Comparison of ENCODE assay signal across 1 cellular context in genomic region chr13:79749985-79750551, GRCh38.
A peak's percentile ranks its signal among the peaks of the same experiment; 100 is the strongest.
TF ChIP-seq lines count a peak whose summit lies in the region.

No MANE protein-coding gene starts in this region.

TF ChIP-seq in SK-N-SH, 30 proteins besides CTCF, POLR2A, EP300 and RAD21 (continued from another document):
- TF ChIP-seq USF2 (IDR thresholded peaks at IDR 0.05; ENCODE audit: borderline replicate concordance, low read depth, low read length) (no peak), ELF1 (IDR thresholded peaks at IDR 0.05) (peak; percentile 30; the same call in 1 of the 2 replicates), FOXJ3 (CRISPR knock-in tag; IDR thresholded peaks at IDR 0.05) (no peak), EZH2phosphoT487 (IDR thresholded peaks at IDR 0.05; ENCODE audit: borderline replicate concordance, low read depth) (no peak), MAX (IDR thresholded peaks at IDR 0.05; ENCODE audit: low read depth) (no peak), POLR2AphosphoS5 (IDR thresholded peaks at IDR 0.05; ENCODE audit: low read depth, low read length) (peak; percentile 42; the same call in 1 of the 2 replicates), CHD2 (IDR thresholded peaks at IDR 0.05; ENCODE audit: low read length, partially characterized antibody) (no peak), YY1 (IDR thresholded peaks at IDR 0.05; ENCODE audit: low read depth) (0 out of 2 replicates have a peak, but pooled peaks have one; percentile 39), JUND (IDR thresholded peaks at IDR 0.05) (peak; percentile 70), SMC3 (IDR thresholded peaks at IDR 0.05; ENCODE audit: low read depth, low read length) (no peak), RFX5 (IDR thresholded peaks at IDR 0.05; ENCODE audit: low read length) (no peak), GATA2 (CRISPR knock-in tag; IDR thresholded peaks at IDR 0.05) (no peak), TAF1 (IDR thresholded peaks at IDR 0.05; ENCODE audit: borderline replicate concordance, low read depth, low read length) (no peak), TCF12 (IDR thresholded peaks at IDR 0.05) (peak; percentile 84), PBX3 (IDR thresholded peaks at IDR 0.05) (peak; percentile 85), NRF1 (IDR thresholded peaks at IDR 0.05; ENCODE audit: low read depth, low read length) (no peak), RXRA (IDR thresholded peaks at IDR 0.05; ENCODE audit: borderline replicate concordance, low read depth) (0 out of 2 replicates have a peak, but pooled peaks have one; percentile 55), FOXM1 (IDR thresholded peaks at IDR 0.05; ENCODE audit: low read depth) (no peak; the same call in 1 of the 2 replicates), TEAD4 (IDR thresholded peaks at IDR 0.05; ENCODE audit: borderline replicate concordance, insufficient read depth) (peak; percentile 94), RCOR1 (IDR thresholded peaks at IDR 0.05; ENCODE audit: low read length) (no peak), MXI1 (IDR thresholded peaks at IDR 0.05; ENCODE audit: low read depth, low read length) (no peak), REST (IDR thresholded peaks at IDR 0.05; ENCODE audit: low read depth, low read length) (peak; percentile 63; the same call in 1 of the 2 replicates)
